In the genomic region with DNA sequence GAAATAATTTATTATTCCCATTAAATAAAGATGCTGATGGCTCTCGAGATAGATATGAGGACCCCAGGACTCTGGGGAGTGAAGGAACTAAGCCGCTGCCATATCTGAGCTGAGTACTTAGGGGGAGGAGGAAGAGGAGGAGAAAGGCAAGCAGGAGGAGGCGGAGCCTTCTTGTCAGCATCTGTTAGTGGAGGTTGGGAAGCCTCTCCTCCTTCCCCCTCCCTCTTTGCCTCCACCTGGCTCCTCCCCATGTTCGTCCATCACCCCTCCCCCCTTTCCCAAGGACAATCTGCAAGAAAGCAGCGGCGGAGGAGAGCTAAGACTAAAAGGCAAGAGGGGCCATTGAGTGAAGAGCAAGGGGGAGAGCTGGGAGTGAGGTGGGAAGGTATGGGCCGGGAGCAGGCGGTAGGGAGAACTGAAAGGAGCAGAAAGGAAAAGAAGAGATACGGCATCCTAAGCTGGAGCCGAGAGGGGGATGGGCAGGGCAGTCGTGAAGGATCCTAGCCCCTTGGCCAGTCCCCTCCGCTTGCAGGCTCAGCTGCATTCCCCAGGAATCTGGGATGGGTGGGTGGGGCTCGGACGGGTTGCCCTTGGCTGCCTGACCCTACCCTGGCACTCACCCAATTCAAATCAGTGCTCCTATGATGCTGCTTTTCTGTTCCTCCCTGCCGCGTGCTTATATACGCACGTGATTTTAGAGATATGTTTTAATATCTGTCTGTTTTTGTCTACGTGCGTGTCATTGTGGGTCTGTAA, we compare ENCODE assay signal across 8 cellular contexts. TPM values are rescaled to one million over a fixed set of nuclear protein-coding genes. Genes with fewer than 3 reads are reported as not detected.
A peak's percentile ranks its signal among the peaks of the same experiment; 100 is the strongest.
DNase-seq lines count a peak whose midpoint lies in the region; ATAC-seq, FAIRE-seq and TF ChIP-seq lines count a peak whose summit lies in the region.

PFKM (plus strand) TSS at position 287 of the 756 bp plus-strand sequence. CDS start 3,411 bp downstream, outside the sequence.

- peaks cover 0 to 20% (median 6%) of the 10 kb centered on the region in 9 donors for H3K36me3 ChIP-seq in heart right ventricle

- H3K9me3 Mint-ChIP-seq in T-cell = no peaks in the 10 kb centered on the region
- no peaks in the 10 kb centered on the region for H3K9me3 Mint-ChIP-seq in progenitor cell of endocrine pancreas (ENCODE audit: low read depth)

- ATAC-seq in HG02759 (IDR thresholded peaks at IDR 0.05; ENCODE audit: unreplicated experiment) (peak; percentile 99), T-cell (replicated peaks in 1 of 4) (peak; percentile 99 to 100 (median 100)), heart right ventricle (peak; percentile 95 to 98 (median 96))

- FAIRE-seq in GM12891 (lab: Jason Lieb, UNC) = peak; percentile 98
- peak; percentile 48 for FAIRE-seq in urothelium cell line (lab: Jason Lieb, UNC)

- intact Hi-C loops in heart right ventricle (cut with DNase I) = loop anchor here in 2 of 10 donors (1.0 to 5.0 kb wide), 2 partner anchors 33 to 38 kb away; partner anchors contain the start of gene ASB8 (in 1 of the 2)

- H3K4me1 ChIP-seq in heart right ventricle = peaks cover 0 to 37% (median 9%) of the 10 kb centered on the region in 9 donors

- peak within 1 kb of the TSS; percentile 28 to 90 (median 84) for H3K27ac ChIP-seq in heart right ventricle

- H3K36me3 Mint-ChIP-seq in T-cell (peaks cover 6% of the 10 kb centered on the region), progenitor cell of endocrine pancreas (ENCODE audit: insufficient read depth) (peaks cover 4% of the 10 kb centered on the region)

- peak within 1 kb of the TSS; percentile 93 to 98 (median 97) for H3K4me3 Mint-ChIP-seq in T-cell
- H3K4me3 Mint-ChIP-seq in progenitor cell of endocrine pancreas (ENCODE audit: low read depth) = peak within 1 kb of the TSS; percentile 91

- TF ChIP-seq POLR2A in GM12891 (IDR thresholded peaks at IDR 0.05; ENCODE audit: low read depth, low read length) = 0 out of 2 replicates have a peak, but pooled peaks have one; percentile 47

- DNase-seq in GM12891 (ENCODE audit: insufficient read length, low spot score) (peak; percentile 62), NCI-H1417 treated with DMSO at 0.1 percent for 48 hours (lab: John Stamatoyannopoulos, UW) (peak; percentile 52), T-cell (peak; percentile 12 to 70 (median 44)), amniotic epithelial cell (ENCODE audit: low read depth) (peak; percentile 94), heart right ventricle (peak; percentile 67 to 91), progenitor cell of endocrine pancreas (ENCODE audit: low spot score, unreplicated experiment) (peak; percentile 64), urothelium cell line (ENCODE audit: low spot score) (peak; percentile 95)

- CTCF ChIA-PET in T-cell (lab: Charles Lee) = interaction anchor here (0.6 to 1.4 kb wide), 6 partner anchors 10 to 70 kb away, joined by 3 to 5 read pairs (median 3); partner anchors contain the start of gene ASB8 (in 1 of the 2)

- WGBS in heart right ventricle, 2 donors = 1 to 2% methylated on average over 20 of the region's 20 CpGs

- H3K27me3 Mint-ChIP-seq in T-cell (peaks cover 4 to 18% of the 10 kb centered on the region in 2 donors), progenitor cell of endocrine pancreas (no peaks in the 10 kb centered on the region)

- no peaks in the 10 kb centered on the region for H3K9me3 ChIP-seq in heart right ventricle

- H3K4me1 Mint-ChIP-seq in T-cell (peaks cover 17 to 23% (median 21%) of the 10 kb centered on the region in 3 donors), progenitor cell of endocrine pancreas (ENCODE audit: low read depth) (peaks cover 42% of the 10 kb centered on the region)

- POLR2A ChIA-PET in T-cell (lab: Charles Lee) = interaction anchor here in 1 of 2 donors (0.8 kb wide), 1 partner anchor 39 kb away, joined by 4 read pairs; no protein-coding TSS in a partner anchor

- TF ChIP-seq CTCF in heart right ventricle (IDR thresholded peaks at IDR 0.05) (no peak), progenitor cell of endocrine pancreas (IDR thresholded peaks at IDR 0.05; ENCODE audit: unreplicated experiment) (no peak)

- H3K27ac Mint-ChIP-seq in T-cell (peak within 1 kb of the TSS; percentile 47 to 81), progenitor cell of endocrine pancreas (peak within 1 kb of the TSS; percentile 95)

- peak within 1 kb of the TSS; percentile 53 to 83 (median 70) for H3K4me3 ChIP-seq in heart right ventricle

- no peaks in the 10 kb centered on the region for H3K27me3 ChIP-seq in heart right ventricle

TF ChIP-seq in GM12891, 5 proteins besides CTCF, POLR2A, EP300 and RAD21:
- peak; percentile 34; the same call in 1 of the 2 replicates for TF ChIP-seq SPI1 (IDR thresholded peaks at IDR 0.05; ENCODE audit: low read depth, low read length)
- no peak for TF ChIP-seq POLR2AphosphoS5 (IDR thresholded peaks at IDR 0.05; ENCODE audit: low read depth, low read length)
- TF ChIP-seq TAF1 (IDR thresholded peaks at IDR 0.05; ENCODE audit: low read depth, low read length) = no peak
- no peak for TF ChIP-seq POU2F2 (IDR thresholded peaks at IDR 0.05; ENCODE audit: low read depth, low read length)
- TF ChIP-seq PAX5 (IDR thresholded peaks at IDR 0.05; ENCODE audit: insufficient read depth, low read length, severe bottlenecking) = no peak

RNA-seq across cellular contexts. Expression of gene PFKM, which starts in this region (rescaled TPM):
- 63.7 TPM for polyA plus RNA-seq in GM12891 (2012; ENCODE audit: low read depth, missing spikeins)
- total RNA-seq in T-cell (10 to 100 TPM; 13.5 to 15.2 (median 14.3) TPM), heart right ventricle (100 to 1,000 TPM; 508 to 948 (median 694) TPM), progenitor cell of endocrine pancreas (132 and 141 TPM in 2 replicates)
- polyA plus RNA-seq in heart right ventricle = 100 to 1,000 TPM; 121 to 185 TPM

Comparison
In these comparisons a context has a peak if more than half of its experiments do, and no peak if none do; other contexts are left out.
1. Peak in every context shown above with its lines: DNase-seq, ATAC-seq, H3K4me3 ChIP-seq and H3K27ac ChIP-seq.
2. DNase-seq: peak in every context shown above with its lines; median percentile 95 in urothelium cell line; 94 in amniotic epithelial cell; 79 in heart right ventricle; 64 in progenitor cell of endocrine pancreas; 62 in GM12891; 52 in NCI-H1417 treated with DMSO at 0.1 percent for 48 hours; 44 in T-cell.